In genomic region chr7:144534196-144534595, GRCh38 we compare ENCODE assay signal across 1 cellular context.
TF ChIP-seq lines count a peak whose summit lies in the region.

No MANE protein-coding gene starts in this region.

TF ChIP-seq in H1, 55 proteins besides CTCF, POLR2A, EP300 and RAD21 (continued from another document):
- no peak for TF ChIP-seq SP2 (IDR thresholded peaks at IDR 0.05; ENCODE audit: low read length)
TF ChIP-seq in H1: peak in this region for 0.
